20 cellular contexts compared by ENCODE assay signal in genomic region chr5:18119156-18119785, GRCh38.
"Had no signal": no experiment of that assay in that cellular context is flagged by ENCODE, and none has a peak within 500 bp of the region (broad histone marks: within the 10 kb centered on the region; RNA-seq: fewer than 3 reads in every experiment).

No MANE protein-coding gene starts in this region.

- H3K27ac ChIP-seq: colonic mucosa, epithelial cell of prostate, gastroesophageal sphincter, left lung, ovary, prostate gland, testis, vagina had no signal

- H3K27ac Mint-ChIP-seq: activated CD4-positive, alpha-beta memory T cell treated with anti-CD3 and anti-CD28 coated beads for 36 hours; activated naive CD4-positive, alpha-beta T cell treated with anti-CD3 and anti-CD28 coated beads for 36 hours; naive thymus-derived CD8-positive, alpha-beta T cell; type B pancreatic cell had no signal

- H3K4me3 Mint-ChIP-seq: activated CD4-positive, alpha-beta memory T cell treated with anti-CD3 and anti-CD28 coated beads for 36 hours; activated naive CD4-positive, alpha-beta T cell treated with anti-CD3 and anti-CD28 coated beads for 36 hours; naive thymus-derived CD8-positive, alpha-beta T cell; type B pancreatic cell had no signal

- H3K36me3 Mint-ChIP-seq: activated CD4-positive, alpha-beta memory T cell treated with anti-CD3 and anti-CD28 coated beads for 36 hours; naive thymus-derived CD8-positive, alpha-beta T cell; type B pancreatic cell had no signal

- H3K9me3 Mint-ChIP-seq: type B pancreatic cell had no signal

- H3K27me3 ChIP-seq: colonic mucosa, gastroesophageal sphincter, left lung, ovary, testis, vagina had no signal

- DNase-seq: activated CD4-positive, alpha-beta memory T cell treated with anti-CD3 and anti-CD28 coated beads for 36 hours; activated CD4-positive, alpha-beta T cell treated with anti-CD3 and anti-CD28 coated beads for 48 hours; activated naive CD4-positive, alpha-beta T cell treated with anti-CD3 and anti-CD28 coated beads for 36 hours; activated T-cell treated with anti-CD3 and anti-CD28 coated beads, Interleukin-2, amount 50 U/mL, for 48 hours; amygdala; colonic mucosa; head of caudate nucleus; hypothalamus; kidney glomerular epithelial cell; naive thymus-derived CD8-positive, alpha-beta T cell; ovary; stimulated activated CD4-positive, alpha-beta T cell treated with anti-CD3 and anti-CD28 coated beads, Interleukin-2, amount 100 ng/mL, for 48 hours; stimulated activated naive CD4-positive, alpha-beta T cell; testis had no signal

- H3K4me1 Mint-ChIP-seq: naive thymus-derived CD8-positive, alpha-beta T cell had no signal

- ATAC-seq: gastroesophageal sphincter; left lung; naive thymus-derived CD8-positive, alpha-beta T cell had no signal

- H3K27me3 Mint-ChIP-seq: activated CD4-positive, alpha-beta memory T cell treated with anti-CD3 and anti-CD28 coated beads for 36 hours; naive thymus-derived CD8-positive, alpha-beta T cell; type B pancreatic cell had no signal

- H3K4me1 ChIP-seq: colonic mucosa, gastroesophageal sphincter, left lung, prostate gland, testis, vagina had no signal

- H3K9me3 ChIP-seq: colonic mucosa, gastroesophageal sphincter, left lung, ovary, prostate gland, testis, vagina had no signal
